ENCODE assay signal across 16 cellular contexts in genomic region chr1:229892515-229893117, GRCh38.
DNase-seq lines count a peak whose midpoint lies in the region; ATAC-seq, FAIRE-seq and TF ChIP-seq lines count a peak whose summit lies in the region.
"Had no signal": no experiment of that assay in that cellular context is flagged by ENCODE, and none has a peak within 500 bp of the region (broad histone marks: within the 10 kb centered on the region; RNA-seq: fewer than 3 reads in every experiment).

No MANE protein-coding gene starts in this region.

- H3K9me3 ChIP-seq in hepatocyte (ENCODE audit: low read depth) (no peaks in the 10 kb centered on the region), small intestine (ENCODE audit: control insufficient read depth, low read depth) (no peaks in the 10 kb centered on the region), GM23248 (ENCODE audit: low read depth) (no peaks in the 10 kb centered on the region)

- no peaks in the 10 kb centered on the region for H3K79me2 ChIP-seq in hepatocyte
- H3K79me2 ChIP-seq in GM23248 (ENCODE audit: insufficient read depth), result no peaks in the 10 kb centered on the region

- H2AFZ ChIP-seq in hepatocyte (no peak overlapping the region), GM23248 (no peak overlapping the region)
- H2AFZ ChIP-seq: GM23338 had no signal

- H3K27me3 Mint-ChIP-seq in activated CD4-positive, alpha-beta T cell treated with anti-CD3 and anti-CD28 coated beads, Interleukin-2, amount 10 ng/mL, durations not matched to agents 7 days and 5 days, result peaks cover 21% of the 10 kb centered on the region

- no peak overlapping the region for H3K4me3 Mint-ChIP-seq in activated CD4-positive, alpha-beta T cell treated with anti-CD3 and anti-CD28 coated beads, Interleukin-2, amount 10 ng/mL, durations not matched to agents 7 days and 5 days
- H3K4me3 Mint-ChIP-seq: B cell; CD4-positive, alpha-beta memory T cell; GM23338 had no signal

- peak; percentile 2 for DNase-seq in activated CD4-positive, alpha-beta T cell treated with anti-CD3 and anti-CD28 coated beads, Interleukin-2, amount 10 ng/mL, durations not matched to agents 7 days and 5 days
- DNase-seq in activated CD4-positive, alpha-beta T cell treated with anti-CD3 and anti-CD28 coated beads for 1 hour, result no peak
- DNase-seq in LNCaP clone FGC (ENCODE audit: low read depth) (peak; percentile 80), hepatocyte (ENCODE audit: low spot score) (no peak), small intestine (peak; percentile 28), GM23248 (no peak)
- DNase-seq: C1 segment of cervical spinal cord; CD4-positive, alpha-beta memory T cell; DND-41; GDM1; H7 had no signal

- H3K36me3 ChIP-seq in hepatocyte (replicated peaks; ENCODE audit: insufficient read depth, low read depth) (no peaks in the 10 kb centered on the region), small intestine (ENCODE audit: control insufficient read depth in 2 of 2, insufficient read depth in 2 of 2, low read length in 2 of 2) (no peaks in the 10 kb centered on the region), GM23248 (ENCODE audit: low read depth) (no peaks in the 10 kb centered on the region)

- no peak for FAIRE-seq in small intestine (lab: Jason Lieb, UNC)
- FAIRE-seq: A204.1, HTR-8/SVneo had no signal

- H3K9me3 Mint-ChIP-seq in activated CD4-positive, alpha-beta T cell treated with anti-CD3 and anti-CD28 coated beads, Interleukin-2, amount 10 ng/mL, durations not matched to agents 7 days and 5 days, result no peaks in the 10 kb centered on the region
- H3K9me3 Mint-ChIP-seq: GM23338 had no signal

- H3K4me1 ChIP-seq in hepatocyte (ENCODE audit: insufficient read depth) (peaks cover 21% of the 10 kb centered on the region), small intestine (ENCODE audit: control insufficient read depth in 2 of 2, insufficient read depth in 1 of 2, low read depth in 1 of 2, low read length in 1 of 2) (no peaks in the 10 kb centered on the region), GM23248 (ENCODE audit: insufficient read depth) (no peaks in the 10 kb centered on the region)

- no peaks in the 10 kb centered on the region for H3F3A ChIP-seq in GM23248 (ENCODE audit: insufficient read depth)

- ATAC-seq in HG03460 (IDR thresholded peaks at IDR 0.05; ENCODE audit: unreplicated experiment), result no peak
- ATAC-seq: GM23338 had no signal

- no peak for TF ChIP-seq CTCF in LNCaP clone FGC (IDR thresholded peaks at IDR 0.05; ENCODE audit: control insufficient read depth, extremely low read depth, insufficient read depth)
- no peak for TF ChIP-seq CTCF in hepatocyte (IDR thresholded peaks at IDR 0.05; ENCODE audit: poor library complexity)

- in situ Hi-C loops in GM23248 (cut with MboI), result no loop called here

- no peak overlapping the region for H3K27ac Mint-ChIP-seq in activated CD4-positive, alpha-beta T cell treated with anti-CD3 and anti-CD28 coated beads, Interleukin-2, amount 10 ng/mL, durations not matched to agents 7 days and 5 days
- H3K27ac Mint-ChIP-seq: B cell; CD4-positive, alpha-beta memory T cell; GM23338 had no signal

- H3K4me2 ChIP-seq in hepatocyte, result peak overlapping the region; percentile 3
- no peak overlapping the region for H3K4me2 ChIP-seq in GM23248 (ENCODE audit: unreplicated experiment)
- H3K4me2 ChIP-seq: GM23338 had no signal

- H3K27ac ChIP-seq in hepatocyte (no peak overlapping the region), small intestine (ENCODE audit: low read depth in 1 of 2, low read length in 1 of 2) (no peak overlapping the region), GM23248 (no peak overlapping the region)

- H3K4me3 ChIP-seq in LNCaP clone FGC (ENCODE audit: low read depth, low read length) (no peak overlapping the region), hepatocyte (no peak overlapping the region), small intestine (ENCODE audit: low read depth in 1 of 2, low read length in 2 of 2) (no peak overlapping the region), GM23248 (no peak overlapping the region)
- H3K4me3 ChIP-seq: GM23338 had no signal

- H3K4me1 Mint-ChIP-seq in activated CD4-positive, alpha-beta T cell treated with anti-CD3 and anti-CD28 coated beads, Interleukin-2, amount 10 ng/mL, durations not matched to agents 7 days and 5 days, result no peaks in the 10 kb centered on the region
- H3K4me1 Mint-ChIP-seq: B cell; CD4-positive, alpha-beta memory T cell had no signal

- POLR2A ChIA-PET in activated CD4-positive, alpha-beta T cell treated with anti-CD3 and anti-CD28 coated beads, Interleukin-2, amount 10 ng/mL, durations not matched to agents 7 days and 5 days (lab: Charles Lee), result no interaction called here

- H3K9ac ChIP-seq in GM23248, result no peak overlapping the region

- H3K9me2 ChIP-seq in hepatocyte (replicated peaks; ENCODE audit: insufficient read depth) (no peaks in the 10 kb centered on the region), GM23248 (ENCODE audit: insufficient read depth) (no peaks in the 10 kb centered on the region)

- H4K20me1 ChIP-seq in hepatocyte (ENCODE audit: insufficient read depth, poor library complexity, severe bottlenecking) (no peaks in the 10 kb centered on the region), GM23248 (ENCODE audit: insufficient read depth) (no peaks in the 10 kb centered on the region)

- H3K27me3 ChIP-seq in hepatocyte, result no peaks in the 10 kb centered on the region
- H3K27me3 ChIP-seq in small intestine (ENCODE audit: control insufficient read depth in 2 of 2, insufficient read depth in 2 of 2, low read length in 2 of 2), result peaks cover 0 to 3% of the 10 kb centered on the region in 2 donors
- no peaks in the 10 kb centered on the region; the same call in 1 of the 2 replicates for H3K27me3 ChIP-seq in GM23248 (replicated peaks; ENCODE audit: insufficient read depth)

- WGBS in hepatocyte (ENCODE audit: low lambda C conversion rate, missing lambda C conversion rate), result 60% methylated on average over 1 of the region's 1 CpG
- WGBS in small intestine, 3 donors, result 13 to 48% (median 29%) methylated on average over 1 of the region's 1 CpG
- whole genome bisulfite sequencing in GM23248 (ENCODE audit: low coverage in 1 of 2, low lambda C conversion rate in 2 of 2, missing lambda C conversion rate in 2 of 2), 2 experiments, result 54 to 62% methylated on average over 1 of the region's 1 CpG

- H3K36me3 Mint-ChIP-seq in activated CD4-positive, alpha-beta T cell treated with anti-CD3 and anti-CD28 coated beads, Interleukin-2, amount 10 ng/mL, durations not matched to agents 7 days and 5 days (ENCODE audit: low read depth), result no peaks in the 10 kb centered on the region
- H3K36me3 Mint-ChIP-seq: CD4-positive, alpha-beta memory T cell had no signal

- CTCF ChIA-PET in activated CD4-positive, alpha-beta T cell treated with anti-CD3 and anti-CD28 coated beads, Interleukin-2, amount 10 ng/mL, durations not matched to agents 7 days and 5 days (lab: Charles Lee), result interaction anchor here (1.0 kb wide), 1 partner anchor 32 kb away, joined by 3 read pairs; no protein-coding TSS in a partner anchor

Comparison
In these comparisons a context has a peak if more than half of its experiments do, and no peak if none do; other contexts are left out.
1. DNase-seq: peak in activated CD4-positive, alpha-beta T cell treated with anti-CD3 and anti-CD28 coated beads, Interleukin-2, amount 10 ng/mL, durations not matched to agents 7 days and 5 days (single experiment), LNCaP clone FGC (single experiment) and small intestine (single experiment); none in activated CD4-positive, alpha-beta T cell treated with anti-CD3 and anti-CD28 coated beads for 1 hour (single experiment), hepatocyte (single experiment) and GM23248 (single experiment).